Comparison of ENCODE assay signal across 1 cellular context in genomic region chr11:47948137-47948536, GRCh38.
TF ChIP-seq lines count a peak whose summit lies in the region.

No MANE protein-coding gene starts in this region.

TF ChIP-seq in HEK293, 187 proteins besides CTCF, POLR2A, EP300 and RAD21 (continued from another document):
- no peak for TF ChIP-seq ZNF148 (tag by site-specific recombination; IDR thresholded peaks at IDR 0.05; ENCODE audit: borderline replicate concordance)
- peak; percentile 90 for TF ChIP-seq ZFHX2 (tag by site-specific recombination; conservative IDR thresholded peaks at IDR 0.05)
- no peak for TF ChIP-seq ZNF555 (tag by site-specific recombination; conservative IDR thresholded peaks at IDR 0.05)
- TF ChIP-seq ZNF600 (tag by site-specific recombination; IDR thresholded peaks at IDR 0.05): peak; percentile 57; the same call in 1 of the 2 replicates
- no peak for TF ChIP-seq MZF1 (tag by site-specific recombination; IDR thresholded peaks at IDR 0.05; ENCODE audit: borderline replicate concordance)
- TF ChIP-seq ZNF449 (tag by site-specific recombination; IDR thresholded peaks at IDR 0.05): no peak
- TF ChIP-seq ZNF184 (tag by site-specific recombination; IDR thresholded peaks at IDR 0.05): no peak
- TF ChIP-seq ZIC2 (tag by site-specific recombination; IDR thresholded peaks at IDR 0.05): no peak
- TF ChIP-seq ZNF416 (tag by site-specific recombination; IDR thresholded peaks at IDR 0.05): no peak
- TF ChIP-seq ZNF248 (tag by site-specific recombination; IDR thresholded peaks at IDR 0.05): no peak
- TF ChIP-seq ZNF558 (tag by site-specific recombination; IDR thresholded peaks at IDR 0.05): no peak
- TF ChIP-seq ZBTB8A (tag by site-specific recombination; IDR thresholded peaks at IDR 0.05): no peak
- TF ChIP-seq ZNF513 (tag by site-specific recombination; IDR thresholded peaks at IDR 0.05): no peak
